17 cellular contexts compared by ENCODE assay signal in genomic region chr5:132239776-132240175, GRCh38. TPM values are rescaled to one million over a fixed set of nuclear protein-coding genes. Genes with fewer than 3 reads are reported as not detected.
"Had no signal": no experiment of that assay in that cellular context is flagged by ENCODE, and none has a peak within 500 bp of the region (broad histone marks: within the 10 kb centered on the region; RNA-seq: fewer than 3 reads in every experiment).

No MANE protein-coding gene starts in this region.

- H3K4me3 Mint-ChIP-seq: activated CD4-positive, alpha-beta memory T cell treated with anti-CD3 and anti-CD28 coated beads, Interleukin-2, amount 10 ng/mL, durations not matched to agents 7 days and 5 days; activated CD4-positive, alpha-beta T cell treated with anti-CD3 and anti-CD28 coated beads, Interleukin-2, amount 10 ng/mL, durations not matched to agents 24 days and 14 days; activated naive CD4-positive, alpha-beta T cell treated with anti-CD3 and anti-CD28 coated beads, Interleukin-2, amount 10 ng/mL, durations not matched to agents 7 days and 5 days; activated T-cell treated with anti-CD3 and anti-CD28 coated beads, Interleukin-2, amount 50 U/mL, for 4 hours; naive thymus-derived CD4-positive, alpha-beta T cell; stimulated activated effector memory CD8-positive, alpha-beta T cell treated with anti-CD3 and anti-CD28 coated beads, Interleukin-12 subunit alpha, Interleukin-12 subunit beta, amount 100 ng/mL, for 72 hours; stimulated activated naive CD8-positive, alpha-beta T cell treated with anti-CD3 and anti-CD28 coated beads, Interleukin-15, amount 100 ng/mL, for 72 hours had no signal

- DNase-seq: activated CD4-positive, alpha-beta memory T cell treated with anti-CD3 and anti-CD28 coated beads, Interleukin-2, amount 10 ng/mL, durations not matched to agents 7 days and 5 days; activated CD4-positive, alpha-beta T cell treated with anti-CD3 and anti-CD28 coated beads, Interleukin-2, amount 10 ng/mL, durations not matched to agents 24 days and 14 days; activated naive CD4-positive, alpha-beta T cell treated with anti-CD3 and anti-CD28 coated beads, Interleukin-2, amount 10 ng/mL, durations not matched to agents 7 days and 5 days; activated T-cell treated with anti-CD3 and anti-CD28 coated beads, Interleukin-2, amount 50 U/mL, for 4 hours; effector CD4-positive, alpha-beta T cell; erythroblast; foreskin fibroblast; naive thymus-derived CD4-positive, alpha-beta T cell; stimulated activated CD4-positive, alpha-beta T cell treated with anti-CD3 and anti-CD28 coated beads, Interleukin-12 subunit alpha, Interleukin-12 subunit beta, amount 100 ng/mL, for 4 hours had no signal

- H3K27ac ChIP-seq: cardiac muscle cell, left lung, prostate gland, tibial artery had no signal

- H3K4me1 ChIP-seq: left lung, prostate gland, tibial artery had no signal

- ATAC-seq: activated T-cell treated with anti-CD3 and anti-CD28 coated beads, Interleukin-2, amount 50 U/mL, for 4 hours; left lung; naive thymus-derived CD4-positive, alpha-beta T cell; stimulated activated effector memory CD8-positive, alpha-beta T cell treated with anti-CD3 and anti-CD28 coated beads, Interleukin-12 subunit alpha, Interleukin-12 subunit beta, amount 100 ng/mL, for 72 hours; stimulated activated naive CD8-positive, alpha-beta T cell treated with anti-CD3 and anti-CD28 coated beads, Interleukin-15, amount 100 ng/mL, for 72 hours had no signal

- H3K4me3 ChIP-seq: cardiac muscle cell, left lung, lung, prostate gland, tibial artery had no signal

- H3K36me3 ChIP-seq: cardiac muscle cell, left lung, prostate gland, tibial artery had no signal

- H3K27ac Mint-ChIP-seq: activated CD4-positive, alpha-beta memory T cell treated with anti-CD3 and anti-CD28 coated beads, Interleukin-2, amount 10 ng/mL, durations not matched to agents 7 days and 5 days; activated CD4-positive, alpha-beta T cell treated with anti-CD3 and anti-CD28 coated beads, Interleukin-2, amount 10 ng/mL, durations not matched to agents 24 days and 14 days; activated naive CD4-positive, alpha-beta T cell treated with anti-CD3 and anti-CD28 coated beads, Interleukin-2, amount 10 ng/mL, durations not matched to agents 7 days and 5 days; activated T-helper 2 cell treated with anti-CD3 and anti-CD28 coated beads, Interferon-gamma antibody, Interleukin-2, Interleukin-4, amounts not matched to agents 10 μg/mL and 5 μg/mL and 100 μg/mL, durations not matched to agents 14 hours and 24 hours and 36 hours; naive thymus-derived CD4-positive, alpha-beta T cell; stimulated activated effector memory CD8-positive, alpha-beta T cell treated with anti-CD3 and anti-CD28 coated beads, Interleukin-12 subunit alpha, Interleukin-12 subunit beta, amount 100 ng/mL, for 72 hours; stimulated activated naive CD8-positive, alpha-beta T cell treated with anti-CD3 and anti-CD28 coated beads, Interleukin-15, amount 100 ng/mL, for 72 hours had no signal

- H3K9me3 ChIP-seq: prostate gland had no signal

- H3K27me3 ChIP-seq: cardiac muscle cell, left lung, tibial artery had no signal

- H3K4me1 Mint-ChIP-seq: activated CD4-positive, alpha-beta memory T cell treated with anti-CD3 and anti-CD28 coated beads, Interleukin-2, amount 10 ng/mL, durations not matched to agents 7 days and 5 days; activated naive CD4-positive, alpha-beta T cell treated with anti-CD3 and anti-CD28 coated beads, Interleukin-2, amount 10 ng/mL, durations not matched to agents 7 days and 5 days; stimulated activated naive CD8-positive, alpha-beta T cell treated with anti-CD3 and anti-CD28 coated beads, Interleukin-15, amount 100 ng/mL, for 72 hours had no signal

- H3K36me3 Mint-ChIP-seq: activated naive CD4-positive, alpha-beta T cell treated with anti-CD3 and anti-CD28 coated beads, Interleukin-2, amount 10 ng/mL, durations not matched to agents 7 days and 5 days; stimulated activated effector memory CD8-positive, alpha-beta T cell treated with anti-CD3 and anti-CD28 coated beads, Interleukin-12 subunit alpha, Interleukin-12 subunit beta, amount 100 ng/mL, for 72 hours had no signal

RNA-seq across cellular contexts. Expression of gene PDLIM4, which starts 17.7 kb away (rescaled TPM):
- total RNA-seq: activated CD4-positive, alpha-beta memory T cell treated with anti-CD3 and anti-CD28 coated beads, Interleukin-2, amount 10 ng/mL, durations not matched to agents 7 days and 5 days had no signal
